In the genomic region with DNA sequence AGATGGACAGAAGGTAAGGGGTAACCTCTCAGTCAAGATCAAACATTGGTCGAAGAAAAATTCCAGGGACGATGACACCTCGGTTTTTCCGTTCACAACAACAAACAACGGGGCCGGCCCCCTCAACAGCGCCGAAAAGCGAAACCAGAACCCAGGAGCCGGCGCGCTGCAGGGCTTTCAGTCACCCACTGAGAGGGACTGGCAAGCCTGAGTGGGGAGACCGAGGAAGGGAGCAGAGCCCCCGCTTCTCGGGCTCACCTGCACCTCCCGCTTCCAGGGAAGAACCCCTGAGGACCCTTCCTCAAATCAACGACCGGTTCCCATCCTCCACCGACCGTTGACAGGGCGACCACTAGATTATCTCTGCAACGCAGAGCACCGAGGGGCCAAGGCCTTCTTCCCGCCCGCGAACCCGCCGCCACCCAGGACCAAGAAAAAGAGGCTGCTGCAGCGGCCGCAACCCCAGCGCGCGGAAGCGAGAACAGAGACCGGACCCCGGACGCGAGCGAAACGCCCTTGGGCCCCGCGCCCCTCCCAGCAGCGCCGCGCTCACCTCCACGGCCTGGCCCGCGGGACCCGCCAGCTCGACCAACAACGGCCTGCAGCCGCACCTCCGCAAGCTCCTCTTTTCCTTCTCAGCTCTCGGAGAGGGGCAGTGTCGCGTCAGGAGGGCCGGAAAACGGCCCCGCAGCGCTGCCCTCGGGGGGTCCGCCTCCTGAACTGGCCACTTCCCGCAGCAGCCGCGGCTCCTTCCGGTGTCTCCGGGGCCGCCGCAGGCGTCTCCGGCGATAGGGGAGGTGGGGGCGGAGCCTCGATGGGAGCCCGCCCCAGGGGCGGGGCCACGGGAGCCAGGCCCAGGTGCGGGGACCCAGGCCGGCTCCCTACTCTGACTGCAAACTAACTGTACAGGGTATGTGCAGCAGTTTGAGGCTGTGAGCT, we compare ENCODE assay signal across 8 cellular contexts. TPM values are rescaled to one million over a fixed set of nuclear protein-coding genes. Genes with fewer than 3 reads are reported as not detected.
A peak's percentile ranks its signal among the peaks of the same experiment; 100 is the strongest.
DNase-seq lines count a peak whose midpoint lies in the region; ATAC-seq and TF ChIP-seq lines count a peak whose summit lies in the region.

A gene (minus strand): TSS at position 763 of the 939 bp plus-strand sequence. CDS start 18,155 bp downstream, outside the sequence.

- peak within 1 kb of the TSS; percentile 85 for H3K4me2 ChIP-seq in BLaER1

- H3K4me3 ChIP-seq in BLaER1: peak within 1 kb of the TSS; percentile 95
- H3K4me3 ChIP-seq in liver (ENCODE audit: low read depth in 1 of 3, low read length in 3 of 3): peak within 1 kb of the TSS; percentile 84 to 99 (median 96)

- H4K20me1 ChIP-seq in BLaER1: peaks cover 50% of the 10 kb centered on the region

- H3K9me3 ChIP-seq in BLaER1 (no peaks in the 10 kb centered on the region), liver (ENCODE audit: control insufficient read depth in 4 of 4, low read length in 3 of 4) (no peaks in the 10 kb centered on the region)

- under 1% methylated on average over 79 of the region's 79 CpGs for WGBS in liver

- TF ChIP-seq RAD21 in liver (IDR thresholded peaks at IDR 0.05): peak in 1 of 2 donors; percentile 9

- TF ChIP-seq CTCF in liver (IDR thresholded peaks at IDR 0.05; ENCODE audit: low read depth, low read length, missing input control): no peak

- H3K9ac ChIP-seq in BLaER1 (peak within 1 kb of the TSS; percentile 90), liver (ENCODE audit: low read depth in 1 of 2, low read length in 2 of 2) (peak within 1 kb of the TSS; percentile 94 to 96)

- peaks cover 38% of the 10 kb centered on the region for H3K4me1 ChIP-seq in BLaER1
- H3K4me1 ChIP-seq in liver (ENCODE audit: control insufficient read depth in 4 of 4, insufficient read depth in 4 of 4, low read length in 3 of 4): peaks cover 4 to 36% (median 10%) of the 10 kb centered on the region in 4 donors

- DNase-seq in GM19238 (ENCODE audit: insufficient read length, low spot score) (peak; percentile 76), NCI-H748 (lab: John Stamatoyannopoulos, UW; ENCODE audit: unreplicated experiment) (peak; percentile 92), dermis blood vessel endothelial cell (peak; percentile 81)
- peak; percentile 76 to 80 for DNase-seq in activated CD4-positive, alpha-beta T cell treated with anti-CD3 and anti-CD28 coated beads, Interleukin-2, amount 50 U/mL, for 24 hours (ENCODE audit: low read depth in 1 of 2, low spot score in 1 of 2)
- peak; percentile 85 to 90 for DNase-seq in stimulated activated CD4-positive, alpha-beta T cell treated with anti-CD3 and anti-CD28 coated beads, Interleukin-4, amount 100 ng/mL, for 4 hours

- peak; percentile 97 for ATAC-seq in HG03439 (IDR thresholded peaks at IDR 0.05; ENCODE audit: unreplicated experiment)

- H3K27me3 ChIP-seq in BLaER1: no peaks in the 10 kb centered on the region
- no peaks in the 10 kb centered on the region for H3K27me3 ChIP-seq in liver (ENCODE audit: control insufficient read depth in 4 of 4, insufficient read depth in 4 of 4, low read length in 3 of 4)

- H3K27ac ChIP-seq in BLaER1 (peak within 1 kb of the TSS; percentile 93), liver (ENCODE audit: low read depth in 1 of 2, low read length in 2 of 2) (peak within 1 kb of the TSS; percentile 91)

- H3K36me3 ChIP-seq in BLaER1 (no peaks in the 10 kb centered on the region), liver (ENCODE audit: control insufficient read depth in 4 of 4, insufficient read depth in 3 of 4, low read depth in 1 of 4, low read length in 3 of 4) (no peaks in the 10 kb centered on the region)

TF ChIP-seq in liver, 16 proteins besides CTCF, POLR2A, EP300 and RAD21:
- peak; percentile 49 to 82 for TF ChIP-seq GABPA (IDR thresholded peaks at IDR 0.05 in 1 of 2, conservative IDR thresholded peaks at IDR 0.05 in 1 of 2)
- no peak for TF ChIP-seq JUND (IDR thresholded peaks at IDR 0.05)
- peak in 1 of 2 donors; percentile 3 for TF ChIP-seq RXRA (IDR thresholded peaks at IDR 0.05)
- TF ChIP-seq, protein P1, sequence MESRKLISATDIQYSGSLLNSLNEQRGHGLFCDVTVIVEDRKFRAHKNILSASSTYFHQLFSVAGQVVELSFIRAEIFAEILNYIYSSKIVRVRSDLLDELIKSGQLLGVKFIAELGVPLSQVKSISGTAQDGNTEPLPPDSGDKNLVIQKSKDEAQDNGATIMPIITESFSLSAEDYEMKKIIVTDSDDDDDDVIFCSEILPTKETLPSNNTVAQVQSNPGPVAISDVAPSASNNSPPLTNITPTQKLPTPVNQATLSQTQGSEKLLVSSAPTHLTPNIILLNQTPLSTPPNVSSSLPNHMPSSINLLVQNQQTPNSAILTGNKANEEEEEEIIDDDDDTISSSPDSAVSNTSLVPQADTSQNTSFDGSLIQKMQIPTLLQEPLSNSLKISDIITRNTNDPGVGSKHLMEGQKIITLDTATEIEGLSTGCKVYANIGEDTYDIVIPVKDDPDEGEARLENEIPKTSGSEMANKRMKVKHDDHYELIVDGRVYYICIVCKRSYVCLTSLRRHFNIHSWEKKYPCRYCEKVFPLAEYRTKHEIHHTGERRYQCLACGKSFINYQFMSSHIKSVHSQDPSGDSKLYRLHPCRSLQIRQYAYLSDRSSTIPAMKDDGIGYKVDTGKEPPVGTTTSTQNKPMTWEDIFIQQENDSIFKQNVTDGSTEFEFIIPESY (IDR thresholded peaks at IDR 0.05): no peak
- peak; percentile 28 for TF ChIP-seq YY1 (IDR thresholded peaks at IDR 0.05)
- TF ChIP-seq NR2F2 (IDR thresholded peaks at IDR 0.05): no peak
- TF ChIP-seq SP1 (IDR thresholded peaks at IDR 0.05): peak; percentile 50
- no peak for TF ChIP-seq TAF1 (conservative IDR thresholded peaks at IDR 0.05)
- no peak for TF ChIP-seq FOXA1 (IDR thresholded peaks at IDR 0.05)
- TF ChIP-seq, protein P2, sequence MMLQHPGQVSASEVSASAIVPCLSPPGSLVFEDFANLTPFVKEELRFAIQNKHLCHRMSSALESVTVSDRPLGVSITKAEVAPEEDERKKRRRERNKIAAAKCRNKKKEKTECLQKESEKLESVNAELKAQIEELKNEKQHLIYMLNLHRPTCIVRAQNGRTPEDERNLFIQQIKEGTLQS (IDR thresholded peaks at IDR 0.05): no peak
- TF ChIP-seq, protein P3, sequence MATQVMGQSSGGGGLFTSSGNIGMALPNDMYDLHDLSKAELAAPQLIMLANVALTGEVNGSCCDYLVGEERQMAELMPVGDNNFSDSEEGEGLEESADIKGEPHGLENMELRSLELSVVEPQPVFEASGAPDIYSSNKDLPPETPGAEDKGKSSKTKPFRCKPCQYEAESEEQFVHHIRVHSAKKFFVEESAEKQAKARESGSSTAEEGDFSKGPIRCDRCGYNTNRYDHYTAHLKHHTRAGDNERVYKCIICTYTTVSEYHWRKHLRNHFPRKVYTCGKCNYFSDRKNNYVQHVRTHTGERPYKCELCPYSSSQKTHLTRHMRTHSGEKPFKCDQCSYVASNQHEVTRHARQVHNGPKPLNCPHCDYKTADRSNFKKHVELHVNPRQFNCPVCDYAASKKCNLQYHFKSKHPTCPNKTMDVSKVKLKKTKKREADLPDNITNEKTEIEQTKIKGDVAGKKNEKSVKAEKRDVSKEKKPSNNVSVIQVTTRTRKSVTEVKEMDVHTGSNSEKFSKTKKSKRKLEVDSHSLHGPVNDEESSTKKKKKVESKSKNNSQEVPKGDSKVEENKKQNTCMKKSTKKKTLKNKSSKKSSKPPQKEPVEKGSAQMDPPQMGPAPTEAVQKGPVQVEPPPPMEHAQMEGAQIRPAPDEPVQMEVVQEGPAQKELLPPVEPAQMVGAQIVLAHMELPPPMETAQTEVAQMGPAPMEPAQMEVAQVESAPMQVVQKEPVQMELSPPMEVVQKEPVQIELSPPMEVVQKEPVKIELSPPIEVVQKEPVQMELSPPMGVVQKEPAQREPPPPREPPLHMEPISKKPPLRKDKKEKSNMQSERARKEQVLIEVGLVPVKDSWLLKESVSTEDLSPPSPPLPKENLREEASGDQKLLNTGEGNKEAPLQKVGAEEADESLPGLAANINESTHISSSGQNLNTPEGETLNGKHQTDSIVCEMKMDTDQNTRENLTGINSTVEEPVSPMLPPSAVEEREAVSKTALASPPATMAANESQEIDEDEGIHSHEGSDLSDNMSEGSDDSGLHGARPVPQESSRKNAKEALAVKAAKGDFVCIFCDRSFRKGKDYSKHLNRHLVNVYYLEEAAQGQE (IDR thresholded peaks at IDR 0.05): peak; percentile 49
- TF ChIP-seq EGR1 (IDR thresholded peaks at IDR 0.05; ENCODE audit: low read depth in 2 of 2): no peak
- peak in 1 of 2 donors; percentile 38 for TF ChIP-seq HNF4A (conservative IDR thresholded peaks at IDR 0.05)
- TF ChIP-seq FOXA2 (IDR thresholded peaks at IDR 0.05): no peak
- TF ChIP-seq, protein P4, sequence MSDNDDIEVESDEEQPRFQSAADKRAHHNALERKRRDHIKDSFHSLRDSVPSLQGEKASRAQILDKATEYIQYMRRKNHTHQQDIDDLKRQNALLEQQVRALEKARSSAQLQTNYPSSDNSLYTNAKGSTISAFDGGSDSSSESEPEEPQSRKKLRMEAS (IDR thresholded peaks at IDR 0.05): no peak
- TF ChIP-seq HNF4G (IDR thresholded peaks at IDR 0.05): no peak
TF ChIP-seq in liver: peak in this region for 6.

RNA-seq across cellular contexts. Expression of the gene that starts here (rescaled TPM):
- 112 and 125 TPM in 2 replicates for total RNA-seq in dermis blood vessel endothelial cell
- 10 to 100 TPM; 39.9 to 50.5 TPM for total RNA-seq in liver
- 10 to 100 TPM in 1 of 2 donors, 1 to 10 TPM in 1; 9.2 to 16.6 TPM for polyA plus RNA-seq in liver

Comparison
In these comparisons a context has a peak if more than half of its experiments do, and no peak if none do; other contexts are left out.
1. Peak in every context shown above with its lines: DNase-seq, ATAC-seq, H3K4me3 ChIP-seq and H3K27ac ChIP-seq.